In genomic region chr5:153818626-153819025, GRCh38 we compare ENCODE assay signal across 18 cellular contexts.
"Had no signal": no experiment of that assay in that cellular context is flagged by ENCODE, and none has a peak within 500 bp of the region (broad histone marks: within the 10 kb centered on the region; RNA-seq: fewer than 3 reads in every experiment).

No MANE protein-coding gene starts in this region.

- H3K27ac Mint-ChIP-seq: activated B cell treated with CpG ODN at 0.5 μM for 24 hours; activated CD8-positive, alpha-beta T cell treated with anti-CD3 and anti-CD28 coated beads for 36 hours; naive thymus-derived CD4-positive, alpha-beta T cell had no signal

- H3K4me3 ChIP-seq: colonic mucosa, gastroesophageal sphincter, heart right ventricle, ovary, right lobe of liver, transverse colon, vagina had no signal

- H3K9me3 Mint-ChIP-seq: activated B cell treated with CpG ODN at 0.5 μM for 24 hours; activated CD8-positive, alpha-beta T cell treated with anti-CD3 and anti-CD28 coated beads for 36 hours; activated T-cell treated with anti-CD3 and anti-CD28 coated beads, Interleukin-2, amount 50 U/mL, for 4 hours had no signal

- H3K27ac ChIP-seq: colonic mucosa, gastroesophageal sphincter, heart right ventricle, ovary, right lobe of liver, transverse colon, vagina had no signal

- H3K27me3 Mint-ChIP-seq: activated B cell treated with CpG ODN at 0.5 μM for 24 hours; activated CD8-positive, alpha-beta T cell treated with anti-CD3 and anti-CD28 coated beads for 36 hours had no signal

- H3K4me1 Mint-ChIP-seq: activated B cell treated with CpG ODN at 0.5 μM for 24 hours; naive thymus-derived CD4-positive, alpha-beta T cell had no signal

- H3K36me3 Mint-ChIP-seq: naive thymus-derived CD4-positive, alpha-beta T cell had no signal

- H3K4me3 Mint-ChIP-seq: activated B cell treated with CpG ODN at 0.5 μM for 24 hours; activated CD8-positive, alpha-beta T cell treated with anti-CD3 and anti-CD28 coated beads for 36 hours; activated T-cell treated with anti-CD3 and anti-CD28 coated beads, Interleukin-2, amount 50 U/mL, for 4 hours; naive thymus-derived CD4-positive, alpha-beta T cell had no signal

- DNase-seq: activated B cell treated with CpG ODN at 0.5 μM for 24 hours; activated CD4-positive, alpha-beta T cell treated with anti-CD3 and anti-CD28 coated beads for 48 hours; activated CD8-positive, alpha-beta T cell treated with anti-CD3 and anti-CD28 coated beads for 36 hours; activated effector memory CD4-positive, alpha-beta T cell treated with Interleukin-2 at 50 U/mL for 16 hours; activated naive CD4-positive, alpha-beta T cell treated with anti-CD3 and anti-CD28 coated beads, Interleukin-2, amount 50 U/mL, for 16 hours; activated T-cell treated with anti-CD3 and anti-CD28 coated beads, Interleukin-2, amount 50 U/mL, for 4 hours; caudate nucleus; colonic mucosa; effector CD8-positive, alpha-beta T cell; heart right ventricle; left colon; naive thymus-derived CD4-positive, alpha-beta T cell; ovary; right lobe of liver; stimulated activated naive CD8-positive, alpha-beta T cell treated with anti-CD3 and anti-CD28 coated beads, Interleukin-15, Interleukin-2, amounts not matched to agents 100 U/mL and 50 U/mL, for 24 hours; transverse colon had no signal
